In the genomic region with DNA sequence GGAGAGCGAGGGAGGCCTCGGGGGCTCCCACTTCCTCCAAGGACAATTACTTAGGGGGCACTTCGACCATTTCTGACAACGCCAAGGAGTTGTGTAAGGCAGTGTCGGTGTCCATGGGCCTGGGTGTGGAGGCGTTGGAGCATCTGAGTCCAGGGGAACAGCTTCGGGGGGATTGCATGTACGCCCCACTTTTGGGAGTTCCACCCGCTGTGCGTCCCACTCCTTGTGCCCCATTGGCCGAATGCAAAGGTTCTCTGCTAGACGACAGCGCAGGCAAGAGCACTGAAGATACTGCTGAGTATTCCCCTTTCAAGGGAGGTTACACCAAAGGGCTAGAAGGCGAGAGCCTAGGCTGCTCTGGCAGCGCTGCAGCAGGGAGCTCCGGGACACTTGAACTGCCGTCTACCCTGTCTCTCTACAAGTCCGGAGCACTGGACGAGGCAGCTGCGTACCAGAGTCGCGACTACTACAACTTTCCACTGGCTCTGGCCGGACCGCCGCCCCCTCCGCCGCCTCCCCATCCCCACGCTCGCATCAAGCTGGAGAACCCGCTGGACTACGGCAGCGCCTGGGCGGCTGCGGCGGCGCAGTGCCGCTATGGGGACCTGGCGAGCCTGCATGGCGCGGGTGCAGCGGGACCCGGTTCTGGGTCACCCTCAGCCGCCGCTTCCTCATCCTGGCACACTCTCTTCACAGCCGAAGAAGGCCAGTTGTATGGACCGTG, we compare ENCODE assay signal across 8 cellular contexts. TPM values are rescaled to one million over a fixed set of nuclear protein-coding genes. Genes with fewer than 3 reads are reported as not detected.
A peak's percentile ranks its signal among the peaks of the same experiment; 100 is the strongest.
DNase-seq lines count a peak whose midpoint lies in the region; ATAC-seq and TF ChIP-seq lines count a peak whose summit lies in the region.

No MANE protein-coding gene starts in this region.

- H3K4me1 ChIP-seq in Peyer's patch, result no peaks in the 10 kb centered on the region
- H3K4me1 ChIP-seq in osteoblast (ENCODE audit: insufficient read depth, low read length), result no peaks in the 10 kb centered on the region

- TF ChIP-seq CTCF in C4-2B (conservative IDR thresholded peaks at IDR 0.05) (no peak), Peyer's patch (IDR thresholded peaks at IDR 0.05) (no peak), fibroblast of villous mesenchyme (IDR thresholded peaks at IDR 0.05; ENCODE audit: insufficient read depth, low read depth, low read length) (no peak), osteoblast (IDR thresholded peaks at IDR 0.05; ENCODE audit: extremely low read depth, low read depth, low read length) (no peak)

- peak overlapping the region; percentile 47 for H2AFZ ChIP-seq in osteoblast (ENCODE audit: low read length)

- H3K36me3 ChIP-seq in Peyer's patch (no peaks in the 10 kb centered on the region), osteoblast (ENCODE audit: insufficient read depth, low read length) (no peaks in the 10 kb centered on the region)

- TF ChIP-seq POLR2A in Peyer's patch (IDR thresholded peaks at IDR 0.05) (no peak), erythroblast (IDR thresholded peaks at IDR 0.05; ENCODE audit: low read length) (no peak)

- peak overlapping the region; percentile 12 to 45 (median 28) for H3K4me3 ChIP-seq in Peyer's patch
- H3K4me3 ChIP-seq in fibroblast of villous mesenchyme (ENCODE audit: low read depth, low read length), result peak overlapping the region; percentile 58
- peak overlapping the region; percentile 59 for H3K4me3 ChIP-seq in osteoblast (ENCODE audit: insufficient read depth, low read length)

- peak overlapping the region; percentile 57 for H3K4me2 ChIP-seq in osteoblast (ENCODE audit: insufficient read depth, low read length)

- ATAC-seq in GM21576 (IDR thresholded peaks at IDR 0.05; ENCODE audit: unreplicated experiment), result no peak
- ATAC-seq in GM18858 (IDR thresholded peaks at IDR 0.05; ENCODE audit: unreplicated experiment), result no peak

- H3K9me3 ChIP-seq in Peyer's patch (no peaks in the 10 kb centered on the region), osteoblast (ENCODE audit: low read depth, low read length) (no peaks in the 10 kb centered on the region)

- no peaks in the 10 kb centered on the region for H3K79me2 ChIP-seq in osteoblast (ENCODE audit: insufficient read depth, low read length)

- no peak for DNase-seq in Peyer's patch
- no peak for DNase-seq in fibroblast of villous mesenchyme (ENCODE audit: low read depth)
- peak; percentile 86 for DNase-seq in osteoblast (ENCODE audit: insufficient read length, low spot score, missing footprints)
- DNase-seq in erythroblast (lab: John Stamatoyannopoulos, UW), result no peak
- DNase-seq in effector CD4-positive, alpha-beta T cell, result no peak

- H3K27me3 ChIP-seq in Peyer's patch (no peaks in the 10 kb centered on the region), osteoblast (ENCODE audit: insufficient read depth, low read length) (peaks cover 26% of the 10 kb centered on the region)

- H3K27ac ChIP-seq in C4-2B (peak overlapping the region; percentile 99), Peyer's patch (no peak overlapping the region), osteoblast (ENCODE audit: low read depth, low read length) (no peak overlapping the region)

- H4K20me1 ChIP-seq in osteoblast (ENCODE audit: insufficient read depth, low read length), result no peaks in the 10 kb centered on the region

RNA-seq across cellular contexts. Expression of a gene that starts 2.1 kb away (rescaled TPM):
- total RNA-seq in Peyer's patch (1 to 10 TPM in 3 of 4 donors, under 1 TPM in 1; 0.70 to 2.5 (median 1.2) TPM), fibroblast of villous mesenchyme (10.8 and 11.3 TPM in 2 replicates), osteoblast (4.1 and 4.7 TPM in 2 replicates)
